Comparison of ENCODE assay signal across 12 cellular contexts in genomic region chr17:76270127-76270592, GRCh38. TPM values are rescaled to one million over a fixed set of nuclear protein-coding genes. Genes with fewer than 3 reads are reported as not detected.
DNase-seq lines count a peak whose midpoint lies in the region; ATAC-seq and TF ChIP-seq lines count a peak whose summit lies in the region.
"Had no signal": no experiment of that assay in that cellular context is flagged by ENCODE, and none has a peak within 500 bp of the region (broad histone marks: within the 10 kb centered on the region; RNA-seq: fewer than 3 reads in every experiment).

No MANE protein-coding gene starts in this region.

- peak overlapping the region; percentile 95 for H3K27ac Mint-ChIP-seq in activated B cell treated with CpG ODN at 0.5 μM for 24 hours

- H3K27me3 ChIP-seq in esophagus squamous epithelium (no peaks in the 10 kb centered on the region), adrenal gland (no peaks in the 10 kb centered on the region)

- H3K36me3 Mint-ChIP-seq in activated B cell treated with CpG ODN at 0.5 μM for 24 hours (ENCODE audit: low read depth) = peaks cover 37% of the 10 kb centered on the region

- peak overlapping the region; percentile 83 for H3K4me3 Mint-ChIP-seq in activated B cell treated with CpG ODN at 0.5 μM for 24 hours

- H3K9me3 ChIP-seq in esophagus squamous epithelium (no peaks in the 10 kb centered on the region), adrenal gland (replicated peaks in 1 of 3) (no peaks in the 10 kb centered on the region)

- ATAC-seq in activated B cell treated with CpG ODN at 0.5 μM for 24 hours (ENCODE audit: low read depth) (no peak), left lobe of liver (no peak), GM19455 (IDR thresholded peaks at IDR 0.05; ENCODE audit: unreplicated experiment) (no peak), GM19351 (IDR thresholded peaks at IDR 0.05; ENCODE audit: unreplicated experiment) (no peak)

- H3K4me3 ChIP-seq in esophagus squamous epithelium = no peak overlapping the region
- no peak overlapping the region for H3K4me3 ChIP-seq in adrenal gland

- WGBS in esophagus squamous epithelium, 2 donors = 78 to 79% methylated on average over 4 to 12 of the region's 26 CpGs
- 90 to 92% (median 91%) methylated on average over 23 to 26 of the region's 26 CpGs for WGBS in adrenal gland, 4 donors

- CTCF ChIA-PET in activated B cell treated with CpG ODN at 0.5 μM for 24 hours (lab: Charles Lee) = interaction anchor here (0.7 to 1.4 kb wide), 3 partner anchors 10 to 149 kb away, joined by 3 to 7 read pairs (median 3); no protein-coding TSS in a partner anchor

- peaks cover 65 to 86% (median 73%) of the 10 kb centered on the region in 3 donors for H3K4me1 ChIP-seq in esophagus squamous epithelium
- peaks cover 11 to 50% of the 10 kb centered on the region in 2 donors for H3K4me1 ChIP-seq in adrenal gland (replicated peaks in 1 of 2)

- peaks cover 0 to 29% (median 14%) of the 10 kb centered on the region in 3 donors for H3K36me3 ChIP-seq in esophagus squamous epithelium
- peaks cover 0 to 5% of the 10 kb centered on the region in 2 donors for H3K36me3 ChIP-seq in adrenal gland (replicated peaks in 1 of 2)

- POLR2A ChIA-PET in activated B cell treated with CpG ODN at 0.5 μM for 24 hours (lab: Charles Lee) = interaction anchor here (0.6 to 17.7 kb wide), 15 partner anchors 4 to 612 kb away, joined by 3 to 481 read pairs (median 17); partner anchors contain the start of genes FOXJ1, RHBDF2, RNF157 and SRP68

- peak overlapping the region in 1 of 4 donors; percentile 85 for H3K27ac ChIP-seq in esophagus squamous epithelium
- H3K27ac ChIP-seq in adrenal gland = no peak overlapping the region

- intact Hi-C loops in activated B cell treated with CpG ODN at 0.5 μM for 24 hours (cut with micrococcal nuclease) (loop anchor here (5.0 to 10.0 kb wide), 3 partner anchors 33 to 413 kb away; partner anchors contain the start of genes MRPL38 and WBP2), esophagus squamous epithelium (cut with DNase I) (no loop called here), adrenal gland (cut with DNase I) (no loop called here)

- TF ChIP-seq POLR2A in esophagus squamous epithelium (IDR thresholded peaks at IDR 0.05) (no peak), adrenal gland (IDR thresholded peaks at IDR 0.05) (no peak)

- peaks cover 82% of the 10 kb centered on the region for H3K4me1 Mint-ChIP-seq in activated B cell treated with CpG ODN at 0.5 μM for 24 hours

- peak; percentile 10 for DNase-seq in stimulated activated CD4-positive, alpha-beta T cell treated with anti-CD3 and anti-CD28 coated beads, Interleukin-4, amount 100 ng/mL, for 24 hours
- DNase-seq in stimulated activated CD4-positive, alpha-beta T cell treated with anti-CD3 and anti-CD28 coated beads, Interleukin-4, amount 100 ng/mL, for 1 hour = no peak
- DNase-seq in activated B cell treated with CpG ODN at 0.5 μM for 24 hours (no peak), left lobe of liver (ENCODE audit: low spot score) (peak; percentile 44), esophagus squamous epithelium (lab: John Stamatoyannopoulos, UW) (no peak), adrenal gland (no peak)
- DNase-seq: central memory CD4-positive, alpha-beta T cell; NCI-H1092 treated with DMSO at 0.1 percent for 48 hours; NCI-H524 had no signal

- TF ChIP-seq CTCF in activated B cell treated with CpG ODN at 0.5 μM for 24 hours (IDR thresholded peaks at IDR 0.05) (no peak), esophagus squamous epithelium (IDR thresholded peaks at IDR 0.05) (no peak), adrenal gland (IDR thresholded peaks at IDR 0.05) (no peak)

- no peaks in the 10 kb centered on the region for H3K9me3 Mint-ChIP-seq in activated B cell treated with CpG ODN at 0.5 μM for 24 hours
- H3K9me3 Mint-ChIP-seq: CD14-positive monocyte had no signal

- H3K27me3 Mint-ChIP-seq in activated B cell treated with CpG ODN at 0.5 μM for 24 hours = no peaks in the 10 kb centered on the region

RNA-seq across cellular contexts. Expression of gene UBALD2, which starts 5.0 kb away (rescaled TPM):
- total RNA-seq in activated B cell treated with CpG ODN at 0.5 μM for 24 hours (144 and 152 TPM in 2 replicates), left lobe of liver (23.8 TPM), esophagus squamous epithelium (10 to 100 TPM in 3 of 4 donors, 1 to 10 TPM in 1; 7.9 to 27.2 (median 13.6) TPM), adrenal gland (10 to 100 TPM in 6 of 8 donors, 1 to 10 TPM in 2; 5.4 to 71.2 (median 19.4) TPM)
- 10 to 100 TPM in 2 of 3 donors, 1 to 10 TPM in 1; 5.2 to 18.2 (median 15.6) TPM for polyA plus RNA-seq in adrenal gland

RNA-seq across cellular contexts. Expression of gene RNF157, which starts 29.9 kb away (rescaled TPM):
- total RNA-seq in activated B cell treated with CpG ODN at 0.5 μM for 24 hours = 3.1 and 3.5 TPM in 2 replicates
- 12.4 TPM for total RNA-seq in left lobe of liver
- 1 to 10 TPM in 1 of 4 donors, under 1 TPM in 3; 0.11 to 3.4 (median 0.26) TPM for total RNA-seq in esophagus squamous epithelium
- 1 to 10 TPM; 2.6 to 6.1 (median 4.7) TPM for total RNA-seq in adrenal gland
- polyA plus RNA-seq in adrenal gland = 1 to 10 TPM; 3.0 to 4.7 (median 4.1) TPM
- polyA plus RNA-seq: CD14-positive monocyte had no signal

RNA-seq across cellular contexts. Expression of gene QRICH2, which starts 37.9 kb away (rescaled TPM):
- 2.0 and 2.2 TPM in 2 replicates for total RNA-seq in activated B cell treated with CpG ODN at 0.5 μM for 24 hours
- 2.6 TPM for total RNA-seq in left lobe of liver
- total RNA-seq in esophagus squamous epithelium = 1 to 10 TPM; 1.1 to 2.8 (median 1.8) TPM
- 1 to 10 TPM in 5 of 8 donors, under 1 TPM in 3; 0.12 to 3.3 (median 1.2) TPM for total RNA-seq in adrenal gland
- 10 to 100 TPM in 1 of 3 donors, 1 to 10 TPM in 1, under 1 TPM in 1; 0.09 to 14.2 (median 4.8) TPM for polyA plus RNA-seq in adrenal gland

Comparison
In these comparisons a context has a peak if more than half of its experiments do, and no peak if none do; other contexts are left out.
1. DNase-seq: peak in stimulated activated CD4-positive, alpha-beta T cell treated with anti-CD3 and anti-CD28 coated beads, Interleukin-4, amount 100 ng/mL, for 24 hours (single experiment) and left lobe of liver (single experiment); none in stimulated activated CD4-positive, alpha-beta T cell treated with anti-CD3 and anti-CD28 coated beads, Interleukin-4, amount 100 ng/mL, for 1 hour (single experiment), activated B cell treated with CpG ODN at 0.5 μM for 24 hours (single experiment), esophagus squamous epithelium (single experiment) and adrenal gland (0 of 7).